Comparison of ENCODE assay signal across 22 cellular contexts in the genomic region with DNA sequence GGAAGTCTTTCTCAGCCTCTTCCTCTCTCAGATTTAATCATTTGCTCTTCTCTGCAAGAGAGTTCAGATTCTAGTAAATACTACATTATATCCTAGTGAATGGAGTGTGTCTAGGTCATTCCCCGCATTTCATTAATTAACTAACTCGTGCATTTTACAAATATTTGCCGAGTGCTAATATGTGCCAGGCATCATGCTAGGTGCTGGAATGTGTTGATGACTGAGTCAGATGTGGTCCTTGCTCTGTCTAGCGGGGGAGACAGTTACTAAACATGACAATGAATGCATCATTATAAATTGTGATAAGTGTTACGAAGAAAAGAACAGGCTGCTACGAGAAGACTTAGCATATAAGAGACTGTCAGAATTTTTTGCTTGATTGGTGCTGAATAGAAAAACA. TPM values are rescaled to one million over a fixed set of nuclear protein-coding genes. Genes with fewer than 3 reads are reported as not detected.
DNase-seq lines count a peak whose midpoint lies in the region; FAIRE-seq lines count a peak whose summit lies in the region.
"Had no signal": no experiment of that assay in that cellular context is flagged by ENCODE, and none has a peak within 500 bp of the region (broad histone marks: within the 10 kb centered on the region; RNA-seq: fewer than 3 reads in every experiment).

No MANE protein-coding gene starts in this region.

- CTCF ChIA-PET in activated naive CD4-positive, alpha-beta T cell treated with anti-CD3 and anti-CD28 coated beads, Interleukin-2, amount 10 ng/mL, durations not matched to agents 7 days and 5 days (lab: Charles Lee) = interaction anchor here (1.7 kb wide), 1 partner anchor 13 kb away, joined by 3 read pairs; no protein-coding TSS in a partner anchor

- no peak for FAIRE-seq in GM19239 (lab: Jason Lieb, UNC)
- FAIRE-seq: A204.1, D721Med, GM12892, H1 had no signal

- in situ Hi-C loops in G401 (cut with HindIII; ENCODE audit: low sequenced_read_pairs) = no loop called here

- H3K27ac Mint-ChIP-seq in activated naive CD4-positive, alpha-beta T cell treated with anti-CD3 and anti-CD28 coated beads, Interleukin-2, amount 10 ng/mL, durations not matched to agents 7 days and 5 days = no peak overlapping the region
- no peak overlapping the region for H3K27ac Mint-ChIP-seq in activated T-helper 1 cell treated with anti-CD3 and anti-CD28 coated beads, Interleukin-12 subunit alpha, Interleukin-12 subunit beta, Interleukin-2, Interleukin-4 antibody, amounts not matched to agents 30 ng/mL and 10 ng/mL and 1 ng/mL, durations not matched to agents 14 hours and 24 hours and 36 hours
- H3K27ac Mint-ChIP-seq: B cell; CD14-positive monocyte; CD4-positive, alpha-beta T cell; CD8-positive, alpha-beta memory T cell had no signal

- no peaks in the 10 kb centered on the region for H3K4me1 Mint-ChIP-seq in activated naive CD4-positive, alpha-beta T cell treated with anti-CD3 and anti-CD28 coated beads, Interleukin-2, amount 10 ng/mL, durations not matched to agents 7 days and 5 days
- H3K4me1 Mint-ChIP-seq in activated T-helper 1 cell treated with anti-CD3 and anti-CD28 coated beads, Interleukin-12 subunit alpha, Interleukin-12 subunit beta, Interleukin-2, Interleukin-4 antibody, amounts not matched to agents 30 ng/mL and 10 ng/mL and 1 ng/mL, durations not matched to agents 14 hours and 24 hours and 36 hours (ENCODE audit: low read depth) = no peaks in the 10 kb centered on the region
- H3K4me1 Mint-ChIP-seq: CD8-positive, alpha-beta memory T cell had no signal

- no peaks in the 10 kb centered on the region for H3K36me3 Mint-ChIP-seq in activated naive CD4-positive, alpha-beta T cell treated with anti-CD3 and anti-CD28 coated beads, Interleukin-2, amount 10 ng/mL, durations not matched to agents 7 days and 5 days
- H3K36me3 Mint-ChIP-seq in activated T-helper 1 cell treated with anti-CD3 and anti-CD28 coated beads, Interleukin-12 subunit alpha, Interleukin-12 subunit beta, Interleukin-2, Interleukin-4 antibody, amounts not matched to agents 30 ng/mL and 10 ng/mL and 1 ng/mL, durations not matched to agents 14 hours and 24 hours and 36 hours (ENCODE audit: low read depth) = no peaks in the 10 kb centered on the region
- H3K36me3 Mint-ChIP-seq: CD14-positive monocyte; CD8-positive, alpha-beta memory T cell had no signal

- DNase-seq in G401 (ENCODE audit: low spot score) (peak; percentile 57), astrocyte of the hippocampus (ENCODE audit: low read depth, low spot score) (peak; percentile 39), kidney glomerular epithelial cell (lab: John Stamatoyannopoulos, UW) (peak; percentile 46), retina (peak; percentile 37), GM19239 (ENCODE audit: insufficient read length, low spot score) (no peak), head of caudate nucleus (no peak)
- no peak for DNase-seq in activated naive CD4-positive, alpha-beta T cell treated with anti-CD3 and anti-CD28 coated beads, Interleukin-2, amount 10 ng/mL, durations not matched to agents 7 days and 5 days
- DNase-seq in activated T-helper 1 cell treated with anti-CD3 and anti-CD28 coated beads, Interleukin-12 subunit alpha, Interleukin-12 subunit beta, Interleukin-2, Interleukin-4 antibody, amounts not matched to agents 30 ng/mL and 10 ng/mL and 1 ng/mL, durations not matched to agents 14 hours and 24 hours and 36 hours (ENCODE audit: low spot score) = no peak
- DNase-seq: CD4-positive, alpha-beta T cell; CD8-positive, alpha-beta memory T cell; DMS 273 treated with DMSO at 0.1 percent for 48 hours; DMS79; GF-D8; GM23248; H7; HCEC 1CT had no signal

- H3K4me3 Mint-ChIP-seq in activated naive CD4-positive, alpha-beta T cell treated with anti-CD3 and anti-CD28 coated beads, Interleukin-2, amount 10 ng/mL, durations not matched to agents 7 days and 5 days = no peak overlapping the region
- H3K4me3 Mint-ChIP-seq in activated T-helper 1 cell treated with anti-CD3 and anti-CD28 coated beads, Interleukin-12 subunit alpha, Interleukin-12 subunit beta, Interleukin-2, Interleukin-4 antibody, amounts not matched to agents 30 ng/mL and 10 ng/mL and 1 ng/mL, durations not matched to agents 14 hours and 24 hours and 36 hours = no peak overlapping the region
- H3K4me3 Mint-ChIP-seq: B cell; CD14-positive monocyte; CD4-positive, alpha-beta T cell; CD8-positive, alpha-beta memory T cell had no signal

- intact Hi-C loops in head of caudate nucleus (cut with DNase I) = no loop called here
- intact Hi-C loops in activated T-helper 1 cell treated with anti-CD3 and anti-CD28 coated beads, Interleukin-12 subunit alpha, Interleukin-12 subunit beta, Interleukin-2, Interleukin-4 antibody, amounts not matched to agents 30 ng/mL and 10 ng/mL and 1 ng/mL, durations not matched to agents 14 hours and 24 hours and 36 hours (cut with micrococcal nuclease) = no loop called here

- H3K27me3 Mint-ChIP-seq in activated naive CD4-positive, alpha-beta T cell treated with anti-CD3 and anti-CD28 coated beads, Interleukin-2, amount 10 ng/mL, durations not matched to agents 7 days and 5 days = peaks cover 12% of the 10 kb centered on the region
- peaks cover 6% of the 10 kb centered on the region for H3K27me3 Mint-ChIP-seq in activated T-helper 1 cell treated with anti-CD3 and anti-CD28 coated beads, Interleukin-12 subunit alpha, Interleukin-12 subunit beta, Interleukin-2, Interleukin-4 antibody, amounts not matched to agents 30 ng/mL and 10 ng/mL and 1 ng/mL, durations not matched to agents 14 hours and 24 hours and 36 hours (ENCODE audit: insufficient read depth)
- H3K27me3 Mint-ChIP-seq: CD4-positive, alpha-beta T cell had no signal

- no peaks in the 10 kb centered on the region for H3K9me3 Mint-ChIP-seq in activated naive CD4-positive, alpha-beta T cell treated with anti-CD3 and anti-CD28 coated beads, Interleukin-2, amount 10 ng/mL, durations not matched to agents 7 days and 5 days
- no peaks in the 10 kb centered on the region for H3K9me3 Mint-ChIP-seq in activated T-helper 1 cell treated with anti-CD3 and anti-CD28 coated beads, Interleukin-12 subunit alpha, Interleukin-12 subunit beta, Interleukin-2, Interleukin-4 antibody, amounts not matched to agents 30 ng/mL and 10 ng/mL and 1 ng/mL, durations not matched to agents 14 hours and 24 hours and 36 hours
- H3K9me3 Mint-ChIP-seq: CD4-positive, alpha-beta T cell; CD8-positive, alpha-beta memory T cell had no signal

RNA-seq across cellular contexts. Expression of gene MAX, which starts 48.6 kb away (rescaled TPM):
- 23.6 and 29.5 TPM in 2 replicates for total RNA-seq in G401 (2014; rRNA removed; shearing (Covaris generic))
- 135 and 137 TPM in 2 replicates for total RNA-seq in activated T-helper 1 cell treated with anti-CD3 and anti-CD28 coated beads, Interleukin-12 subunit alpha, Interleukin-12 subunit beta, Interleukin-2, Interleukin-4 antibody, amounts not matched to agents 30 ng/mL and 10 ng/mL and 1 ng/mL, durations not matched to agents 14 hours and 24 hours and 36 hours

Comparison
In these comparisons a context has a peak if more than half of its experiments do, and no peak if none do; other contexts are left out.
1. DNase-seq: peak in G401 (single experiment), astrocyte of the hippocampus (single experiment), kidney glomerular epithelial cell (single experiment) and retina (single experiment); none in GM19239 (single experiment), activated naive CD4-positive, alpha-beta T cell treated with anti-CD3 and anti-CD28 coated beads, Interleukin-2, amount 10 ng/mL, durations not matched to agents 7 days and 5 days (single experiment), head of caudate nucleus (0 of 42) and activated T-helper 1 cell treated with anti-CD3 and anti-CD28 coated beads, Interleukin-12 subunit alpha, Interleukin-12 subunit beta, Interleukin-2, Interleukin-4 antibody, amounts not matched to agents 30 ng/mL and 10 ng/mL and 1 ng/mL, durations not matched to agents 14 hours and 24 hours and 36 hours (single experiment).